8 cellular contexts compared by ENCODE assay signal in genomic region chr10:132434405-132435005, GRCh38. TPM values are rescaled to one million over a fixed set of nuclear protein-coding genes. Genes with fewer than 3 reads are reported as not detected.
DNase-seq lines count a peak whose midpoint lies in the region; ATAC-seq and TF ChIP-seq lines count a peak whose summit lies in the region.

No MANE protein-coding gene starts in this region.

- no TSS peak for BruUV-seq in mammary epithelial cell (replicated peaks; lab: Mats Ljungman, UMichigan)
- no TSS peak for BruUV-seq in Calu3 (replicated peaks; lab: Mats Ljungman, UMichigan)

- dilution Hi-C loops in mammary epithelial cell (cut with HindIII; ENCODE audit: low sequenced_read_pairs), result no loop called here

- no peaks in the 10 kb centered on the region for H3K36me3 ChIP-seq in mammary epithelial cell (ENCODE audit: insufficient read depth, low read length)
- no peaks in the 10 kb centered on the region for H3K36me3 ChIP-seq in breast epithelium
- no peaks in the 10 kb centered on the region for H3K36me3 ChIP-seq in heart right ventricle

- peak in 2 of 8 donors; percentile 25 to 33 for ATAC-seq in heart right ventricle

- no peaks in the 10 kb centered on the region for H3K27me3 Mint-ChIP-seq in Calu3 (ENCODE audit: unreplicated experiment)

- H3K4me1 ChIP-seq in mammary epithelial cell (ENCODE audit: insufficient read depth, low read length) (no peaks in the 10 kb centered on the region), breast epithelium (no peaks in the 10 kb centered on the region), heart right ventricle (peaks cover 0 to 18% (median 0%) of the 10 kb centered on the region in 9 donors)

- no peak for TF ChIP-seq POLR2A in breast epithelium (IDR thresholded peaks at IDR 0.05)

- no peaks in the 10 kb centered on the region for H3K9me3 ChIP-seq in mammary epithelial cell (replicated peaks; ENCODE audit: insufficient read depth, low read length)
- no peaks in the 10 kb centered on the region for H3K9me3 ChIP-seq in breast epithelium
- no peaks in the 10 kb centered on the region for H3K9me3 ChIP-seq in heart right ventricle

- H4K20me1 ChIP-seq in mammary epithelial cell (ENCODE audit: insufficient read depth, low read length), result no peaks in the 10 kb centered on the region

- no peak overlapping the region for H3K27ac ChIP-seq in mammary epithelial cell (ENCODE audit: insufficient read depth, low read depth, low read length)
- H3K27ac ChIP-seq in breast epithelium, result no peak overlapping the region
- H3K27ac ChIP-seq in heart right ventricle, result peak overlapping the region in 1 of 10 donors; percentile 57

- DNase-seq in mammary epithelial cell (no peak), breast epithelium (ENCODE audit: low spot score in 2 of 2) (no peak), heart right ventricle (peak; percentile 65), NCI-H345 (lab: John Stamatoyannopoulos, UW) (no peak), Calu3 (no peak), mesenteric fat pad (ENCODE audit: low spot score) (no peak), A172 (ENCODE audit: low spot score) (no peak)
- DNase-seq in activated CD4-positive, CD25-positive, alpha-beta regulatory T cell (lab: John Stamatoyannopoulos, UW), result peak; percentile 18 to 47 (median 34)

- H2AFZ ChIP-seq in mammary epithelial cell (ENCODE audit: low read depth, low read length), result peak overlapping the region; percentile 23

- intact Hi-C loops in mammary epithelial cell (cut with micrococcal nuclease), result no loop called here
- intact Hi-C loops in breast epithelium (cut with DNase I; ENCODE audit: low total_unique reads), result no loop called here
- intact Hi-C loops in heart right ventricle (cut with DNase I), result no loop called here
- intact Hi-C loops in Calu3 (cut with micrococcal nuclease; ENCODE audit: unreplicated experiment), result no loop called here

- H3K36me3 Mint-ChIP-seq in Calu3 (ENCODE audit: insufficient read depth, unreplicated experiment), result no peaks in the 10 kb centered on the region

- no peak for TF ChIP-seq CTCF in mammary epithelial cell (conservative IDR thresholded peaks at IDR 0.05 in 1 of 2, IDR thresholded peaks at IDR 0.05 in 1 of 2; ENCODE audit: extremely low read depth in 1 of 2, insufficient read depth in 1 of 2, low read depth in 1 of 2, low read length in 2 of 2)
- TF ChIP-seq CTCF in breast epithelium (IDR thresholded peaks at IDR 0.05), result no peak
- TF ChIP-seq CTCF in heart right ventricle (IDR thresholded peaks at IDR 0.05), result no peak
- no peak for TF ChIP-seq CTCF in Calu3 (IDR thresholded peaks at IDR 0.05; ENCODE audit: unreplicated experiment)

- no peaks in the 10 kb centered on the region for H3K9me3 Mint-ChIP-seq in Calu3 (ENCODE audit: low read depth, unreplicated experiment)

- in situ Hi-C loops in mammary epithelial cell (cut with MboI; ENCODE audit: low sequenced_read_pairs in 2 of 2), result no loop called here

- no peaks in the 10 kb centered on the region for H3K79me2 ChIP-seq in mammary epithelial cell (ENCODE audit: insufficient read depth, low read length)

- no peaks in the 10 kb centered on the region for H3K27me3 ChIP-seq in mammary epithelial cell (ENCODE audit: insufficient read depth, low read length)
- H3K27me3 ChIP-seq in breast epithelium, result no peaks in the 10 kb centered on the region
- H3K27me3 ChIP-seq in heart right ventricle, result no peaks in the 10 kb centered on the region

- no peak overlapping the region for H3K9ac ChIP-seq in mammary epithelial cell (ENCODE audit: insufficient read depth, low read length)

- H3K4me3 ChIP-seq in mammary epithelial cell (replicated peaks in 1 of 3; ENCODE audit: insufficient read depth in 1 of 3, low read depth in 2 of 3, low read length in 3 of 3), result no peak overlapping the region
- H3K4me3 ChIP-seq in breast epithelium, result no peak overlapping the region
- H3K4me3 ChIP-seq in heart right ventricle, result peak overlapping the region in 1 of 10 donors; percentile 14

- no peak overlapping the region for H3K27ac Mint-ChIP-seq in Calu3 (ENCODE audit: unreplicated experiment)

- H3K4me3 Mint-ChIP-seq in Calu3 (ENCODE audit: low read depth, unreplicated experiment), result no peak overlapping the region

- no peak overlapping the region for H3K4me2 ChIP-seq in mammary epithelial cell (ENCODE audit: insufficient read depth, low read depth, low read length)

- WGBS in mammary epithelial cell (ENCODE audit: low coverage, missing lambda C conversion rate), result 73% methylated on average over 12 of the region's 12 CpGs
- WGBS in heart right ventricle, 2 donors, result 55 to 73% methylated on average over 12 of the region's 12 CpGs

- H3K4me1 Mint-ChIP-seq in Calu3 (ENCODE audit: low read depth, unreplicated experiment), result peaks cover 10% of the 10 kb centered on the region

- CTCF ChIA-PET in mammary epithelial cell (lab: Charles Lee; ENCODE audit: low non-redundant PET), result no interaction called here
- CTCF ChIA-PET in Calu3 (lab: Charles Lee), result no interaction called here

RNA-seq across cellular contexts. Expression of gene PWWP2B, which starts 37.5 kb away (rescaled TPM):
- total RNA-seq in mammary epithelial cell (10 to 100 TPM; 10.7 to 12.3 TPM), breast epithelium (10 to 100 TPM; 10.7 to 15.5 (median 13.4) TPM), heart right ventricle (10 to 100 TPM; 11.1 to 21.3 (median 15.1) TPM), Calu3 (2022) (12.9 and 15.8 TPM in 2 replicates), mesenteric fat pad (30.4 TPM)
- polyA plus RNA-seq in mammary epithelial cell (4.3 TPM), heart right ventricle (10 to 100 TPM; 11.9 to 15.3 TPM)
- 2.8 TPM for polyA minus RNA-seq in mammary epithelial cell
- total RNA-seq in A172 (2014; rRNA removed; shearing (Covaris generic)), result 12.1 and 20.9 TPM in 2 replicates

Comparison
In these comparisons a context has a peak if more than half of its experiments do, and no peak if none do; other contexts are left out.
1. DNase-seq: peak in activated CD4-positive, CD25-positive, alpha-beta regulatory T cell (4 of 4) and heart right ventricle (2 of 2); none in mammary epithelial cell (single experiment), breast epithelium (0 of 2), NCI-H345 (single experiment), Calu3 (single experiment), mesenteric fat pad (single experiment) and A172 (single experiment).